In the genomic region with DNA sequence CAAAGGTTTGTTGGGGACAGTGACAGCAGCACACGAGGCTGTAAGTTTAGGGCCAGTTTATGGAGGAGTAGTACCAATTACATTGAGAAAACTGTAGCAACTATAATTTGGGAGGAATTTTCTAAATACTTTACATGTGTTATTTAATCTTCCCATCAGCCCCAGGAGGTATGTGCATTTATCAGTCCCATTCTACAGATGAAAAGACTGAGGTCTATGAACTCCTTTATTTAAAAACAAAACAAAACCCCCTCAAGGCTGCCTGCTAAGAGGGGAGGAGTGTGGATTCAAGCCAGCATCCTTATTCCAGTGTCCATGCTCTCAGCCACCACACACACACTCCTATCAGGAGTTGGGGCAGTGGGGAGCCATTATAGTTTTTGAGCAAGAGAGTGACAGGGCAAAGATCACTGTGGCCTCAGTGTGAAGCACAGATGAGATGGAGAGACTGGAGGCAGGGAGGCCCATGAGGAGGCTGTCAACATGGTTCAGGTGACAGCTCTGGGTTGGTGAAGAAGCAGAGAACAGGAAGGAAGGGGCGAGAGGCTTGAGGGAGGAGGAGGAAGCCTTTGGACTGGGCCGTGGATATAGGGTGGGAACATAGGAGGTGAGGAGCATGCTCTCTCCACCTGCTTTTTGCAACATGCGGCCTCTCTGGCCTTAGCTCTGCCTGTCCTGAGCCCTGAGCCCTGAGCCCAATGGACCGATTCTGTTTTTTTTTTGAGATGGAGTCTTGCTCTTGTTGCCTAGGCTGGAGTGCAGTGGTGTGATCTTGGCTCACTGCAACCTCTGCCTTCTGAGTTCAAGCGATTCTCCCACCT, we compare ENCODE assay signal across 11 cellular contexts. TPM values are rescaled to one million over a fixed set of nuclear protein-coding genes. Genes with fewer than 3 reads are reported as not detected.
A peak's percentile ranks its signal among the peaks of the same experiment; 100 is the strongest.
DNase-seq lines count a peak whose midpoint lies in the region; ATAC-seq and TF ChIP-seq lines count a peak whose summit lies in the region.
"Had no signal": no experiment of that assay in that cellular context is flagged by ENCODE, and none has a peak within 500 bp of the region (broad histone marks: within the 10 kb centered on the region; RNA-seq: fewer than 3 reads in every experiment).

No MANE protein-coding gene starts in this region.

- H4K8ac ChIP-seq in mesendoderm (ENCODE audit: low read depth, low read length) = no peak overlapping the region

- no peak overlapping the region for H3K4ac ChIP-seq in mesendoderm (ENCODE audit: low read depth, low read length)

- H3K56ac ChIP-seq in mesendoderm (ENCODE audit: low read length) = no peak overlapping the region

- TF ChIP-seq CTCF in left ventricle myocardium inferior (IDR thresholded peaks at IDR 0.05; ENCODE audit: borderline replicate concordance) = no peak

- H3K79me2 ChIP-seq in mesendoderm (ENCODE audit: control insufficient read depth, insufficient read depth, low read length) = no peaks in the 10 kb centered on the region

- no peaks in the 10 kb centered on the region for H3K9me3 ChIP-seq in left ventricle myocardium inferior (replicated peaks)

- peak overlapping the region; percentile 94 for H3K27ac ChIP-seq in left ventricle myocardium inferior (replicated peaks)
- no peak overlapping the region for H3K27ac ChIP-seq in mesendoderm (ENCODE audit: low read depth, low read length)

- H3K18ac ChIP-seq in mesendoderm (ENCODE audit: low read length) = no peak overlapping the region

- H3K27ac Mint-ChIP-seq in dendritic cell treated with granulocyte-macrophage colony-stimulating factor and Interleukin-4, amounts not matched to agents 40 ng/mL and 50 ng/mL, for 4 days = peak overlapping the region; percentile 78
- peak overlapping the region; percentile 99 for H3K27ac Mint-ChIP-seq in natural killer cell treated with Interleukin-12 subunit alpha and Interleukin-12 subunit beta and Interleukin-15 and Interleukin-18, amount 100 ng/mL, for 72 hours

- no peak overlapping the region for H3K4me3 Mint-ChIP-seq in dendritic cell treated with granulocyte-macrophage colony-stimulating factor and Interleukin-4, amounts not matched to agents 40 ng/mL and 50 ng/mL, for 4 days
- H3K4me3 Mint-ChIP-seq in natural killer cell treated with Interleukin-12 subunit alpha and Interleukin-12 subunit beta and Interleukin-15 and Interleukin-18, amount 100 ng/mL, for 72 hours = peak overlapping the region; percentile 100

- no peaks in the 10 kb centered on the region for H3K79me1 ChIP-seq in mesendoderm (ENCODE audit: low read length)

- H3K36me3 ChIP-seq in left ventricle myocardium inferior = no peaks in the 10 kb centered on the region
- H3K36me3 ChIP-seq in mesendoderm (ENCODE audit: control insufficient read depth, insufficient read depth, low read length) = no peaks in the 10 kb centered on the region

- no peaks in the 10 kb centered on the region for H3K27me3 Mint-ChIP-seq in dendritic cell treated with granulocyte-macrophage colony-stimulating factor and Interleukin-4, amounts not matched to agents 40 ng/mL and 50 ng/mL, for 4 days
- H3K27me3 Mint-ChIP-seq in natural killer cell treated with Interleukin-12 subunit alpha and Interleukin-12 subunit beta and Interleukin-15 and Interleukin-18, amount 100 ng/mL, for 72 hours = no peaks in the 10 kb centered on the region

- H3K36me3 Mint-ChIP-seq in dendritic cell treated with granulocyte-macrophage colony-stimulating factor and Interleukin-4, amounts not matched to agents 40 ng/mL and 50 ng/mL, for 4 days (ENCODE audit: low read depth) = peaks cover 74% of the 10 kb centered on the region
- H3K36me3 Mint-ChIP-seq in natural killer cell treated with Interleukin-12 subunit alpha and Interleukin-12 subunit beta and Interleukin-15 and Interleukin-18, amount 100 ng/mL, for 72 hours = peaks cover 2% of the 10 kb centered on the region

- H3K9ac ChIP-seq in mesendoderm (ENCODE audit: low read length) = no peak overlapping the region

- no peaks in the 10 kb centered on the region for H3K9me3 Mint-ChIP-seq in dendritic cell treated with granulocyte-macrophage colony-stimulating factor and Interleukin-4, amounts not matched to agents 40 ng/mL and 50 ng/mL, for 4 days
- no peaks in the 10 kb centered on the region for H3K9me3 Mint-ChIP-seq in natural killer cell treated with Interleukin-12 subunit alpha and Interleukin-12 subunit beta and Interleukin-15 and Interleukin-18, amount 100 ng/mL, for 72 hours

- DNase-seq in left ventricle myocardium inferior (no peak), left cardiac atrium (no peak), mesendoderm (no peak), SKM-1 treated with dmso at 0.1 percent for 144 hours (lab: John Stamatoyannopoulos, UW; ENCODE audit: unreplicated experiment) (no peak), DMS153 treated with DMSO at 0.1 percent for 48 hours (lab: John Stamatoyannopoulos, UW; ENCODE audit: unreplicated experiment) (no peak), NCI-H2171 (lab: John Stamatoyannopoulos, UW) (no peak)
- no peak for DNase-seq in natural killer cell treated with Interleukin-12 subunit alpha and Interleukin-12 subunit beta and Interleukin-15 and Interleukin-18, amount 100 ng/mL, for 72 hours (ENCODE audit: low spot score)
- DNase-seq: NCI-H510A, occipital lobe, OCI-M1 had no signal

- no peak for ATAC-seq in left cardiac atrium
- ATAC-seq in natural killer cell treated with Interleukin-12 subunit alpha and Interleukin-12 subunit beta and Interleukin-15 and Interleukin-18, amount 100 ng/mL, for 72 hours = no peak

- no peak overlapping the region for H4K5ac ChIP-seq in mesendoderm (ENCODE audit: low read length)

- H3K27me3 ChIP-seq in left ventricle myocardium inferior (ENCODE audit: low read depth) (peaks cover 14% of the 10 kb centered on the region), mesendoderm (ENCODE audit: insufficient read depth, low read length, poor library complexity) (no peaks in the 10 kb centered on the region)

- H3K4me1 ChIP-seq in left ventricle myocardium inferior = peaks cover 99% of the 10 kb centered on the region
- H3K4me1 ChIP-seq in mesendoderm (ENCODE audit: control insufficient read depth, low read depth, low read length) = no peaks in the 10 kb centered on the region

- intact Hi-C loops in left ventricle myocardium inferior (cut with micrococcal nuclease) (no loop called here), left cardiac atrium (cut with DNase I) (no loop called here)
- intact Hi-C loops in dendritic cell treated with granulocyte-macrophage colony-stimulating factor and Interleukin-4, amounts not matched to agents 40 ng/mL and 50 ng/mL, for 4 days (cut with micrococcal nuclease) = no loop called here

- no peak overlapping the region for H2BK120ac ChIP-seq in mesendoderm (ENCODE audit: low read depth, low read length)

- H3K4me3 ChIP-seq in left ventricle myocardium inferior (no peak overlapping the region), mesendoderm (ENCODE audit: low read length) (no peak overlapping the region)

- H3K4me2 ChIP-seq in mesendoderm (ENCODE audit: low read length) = no peak overlapping the region

- no peak overlapping the region for H3K23ac ChIP-seq in mesendoderm (ENCODE audit: low read length)

- H2BK15ac ChIP-seq in mesendoderm (replicated peaks; ENCODE audit: low read depth) = no peak overlapping the region

- no peak overlapping the region for H2AK5ac ChIP-seq in mesendoderm (ENCODE audit: low read length)

- no peak overlapping the region for H2BK5ac ChIP-seq in mesendoderm (ENCODE audit: low read length)

- H3K4me1 Mint-ChIP-seq in dendritic cell treated with granulocyte-macrophage colony-stimulating factor and Interleukin-4, amounts not matched to agents 40 ng/mL and 50 ng/mL, for 4 days (ENCODE audit: low read depth) = peaks cover 100% of the 10 kb centered on the region
- peaks cover 79 to 80% of the 10 kb centered on the region in 2 donors for H3K4me1 Mint-ChIP-seq in natural killer cell treated with Interleukin-12 subunit alpha and Interleukin-12 subunit beta and Interleukin-15 and Interleukin-18, amount 100 ng/mL, for 72 hours (ENCODE audit: low read depth in 2 of 2)

- WGBS in mesendoderm (ENCODE audit: extremely low coverage, insufficient coverage, low lambda C conversion rate) = no CpG with 5 or more reads among the region's 6 CpGs

RNA-seq across cellular contexts. Expression of a gene that starts 9.7 kb away (rescaled TPM):
- total RNA-seq in left ventricle myocardium inferior (16.2 TPM), left cardiac atrium (10 to 100 TPM; 28.3 to 28.5 TPM)
- total RNA-seq in natural killer cell treated with Interleukin-12 subunit alpha and Interleukin-12 subunit beta and Interleukin-15 and Interleukin-18, amount 100 ng/mL, for 72 hours = 100 to 1,000 TPM; 452 to 479 TPM
- 0.77 TPM for polyA plus RNA-seq in mesendoderm (2013, experiment 1 of 2)
- 0.66 TPM for polyA plus RNA-seq in mesendoderm (2013, experiment 2 of 2)

RNA-seq across cellular contexts. Expression of a gene that starts 53.3 kb away (rescaled TPM):
- total RNA-seq in left ventricle myocardium inferior (71.6 TPM), left cardiac atrium (10 to 100 TPM; 43.1 to 50.6 TPM)
- total RNA-seq in natural killer cell treated with Interleukin-12 subunit alpha and Interleukin-12 subunit beta and Interleukin-15 and Interleukin-18, amount 100 ng/mL, for 72 hours = 10 to 100 TPM; 41.8 to 71.7 TPM
- 5.8 TPM for polyA plus RNA-seq in mesendoderm (2013, experiment 1 of 2)
- 4.2 TPM for polyA plus RNA-seq in mesendoderm (2013, experiment 2 of 2)

Comparison
In these comparisons a context has a peak if more than half of its experiments do, and no peak if none do; other contexts are left out.
1. RNA of a gene that starts 9.7 kb away (total RNA-seq): 452 to 479 TPM in natural killer cell treated with Interleukin-12 subunit alpha and Interleukin-12 subunit beta and Interleukin-15 and Interleukin-18, amount 100 ng/mL, for 72 hours; 28.3 to 28.5 TPM in left cardiac atrium and 16.2 TPM in left ventricle myocardium inferior (single experiment); every median in the first group is over 10 times any median in the second.